ENCODE assay signal across 16 cellular contexts in genomic region chr16:15608398-15609285, GRCh38. TPM values are rescaled to one million over a fixed set of nuclear protein-coding genes. Genes with fewer than 3 reads are reported as not detected.
DNase-seq lines count a peak whose midpoint lies in the region; ATAC-seq and TF ChIP-seq lines count a peak whose summit lies in the region.
"Had no signal": no experiment of that assay in that cellular context is flagged by ENCODE, and none has a peak within 500 bp of the region (broad histone marks: within the 10 kb centered on the region; RNA-seq: fewer than 3 reads in every experiment).

No MANE protein-coding gene starts in this region.

- no peak overlapping the region for H3K4me3 ChIP-seq in AG04450 (ENCODE audit: low read depth, low read length)
- no peak overlapping the region for H3K4me3 ChIP-seq in HCT116 (replicated peaks in 1 of 2; ENCODE audit: low read depth in 1 of 2, low read length in 2 of 2)
- no peak overlapping the region for H3K4me3 ChIP-seq in choroid plexus epithelial cell (ENCODE audit: low read depth, low read length)
- no peak overlapping the region for H3K4me3 ChIP-seq in esophagus squamous epithelium
- H3K4me3 ChIP-seq: GM23248, pancreas had no signal

- WGBS in esophagus squamous epithelium, 2 donors, result 82% methylated on average over 19 of the region's 19 CpGs

- H3K4me1 ChIP-seq in HCT116 (ENCODE audit: control insufficient read depth in 1 of 2, insufficient read depth in 2 of 2, low read length in 2 of 2) (peaks cover 4 to 11% of the 10 kb centered on the region in 2 experiments), esophagus squamous epithelium (peaks cover 0 to 27% (median 4%) of the 10 kb centered on the region in 3 donors)

- peak; percentile 33 for TF ChIP-seq RAD21 in HCT116 (IDR thresholded peaks at IDR 0.05; ENCODE audit: low read depth)

- no peaks in the 10 kb centered on the region for H4K20me1 ChIP-seq in HCT116 (ENCODE audit: insufficient read depth)

- peak; percentile 28 for TF ChIP-seq CTCF in AG04450 (IDR thresholded peaks at IDR 0.05; ENCODE audit: low read depth, low read length)
- no peak for TF ChIP-seq CTCF in HCT116 (IDR thresholded peaks at IDR 0.05 in 2 of 3, conservative IDR thresholded peaks at IDR 0.05 in 1 of 3; ENCODE audit: borderline replicate concordance in 1 of 3, insufficient read depth in 1 of 3, low read depth in 2 of 3, low read length in 2 of 3)
- TF ChIP-seq CTCF in choroid plexus epithelial cell (conservative IDR thresholded peaks at IDR 0.05; ENCODE audit: low read depth, low read length), result peak; percentile 36
- no peak for TF ChIP-seq CTCF in esophagus squamous epithelium (IDR thresholded peaks at IDR 0.05)

- RAD21 ChIA-PET in HCT116 (lab: Charles Lee; ENCODE audit: low non-redundant PET in 1 of 2, low total read pairs in 2 of 2, uncharacterized antibody in 2 of 2, unreplicated experiment in 2 of 2), result no interaction called here

- TF ChIP-seq POLR2A in HCT116 (IDR thresholded peaks at IDR 0.05; ENCODE audit: borderline replicate concordance, extremely low read depth, insufficient read depth, insufficient read length), result no peak
- TF ChIP-seq POLR2A in esophagus squamous epithelium (IDR thresholded peaks at IDR 0.05), result no peak

- POLR2A ChIA-PET in AG04450 (lab: Yijun Ruan, JAX), result no interaction called here
- POLR2A ChIA-PET in HCT116 (lab: Charles Lee), result no interaction called here

- no peak overlapping the region for H3K4me2 ChIP-seq in HCT116 (ENCODE audit: low read length)

- H3K79me2 ChIP-seq in HCT116 (ENCODE audit: insufficient read depth, low read length), result no peaks in the 10 kb centered on the region

- intact Hi-C loops in HCT116 (cut with micrococcal nuclease) (no loop called here), esophagus squamous epithelium (cut with DNase I) (no loop called here)

- DNase-seq in AG04450 (ENCODE audit: low read depth, low spot score), result peak; percentile 18
- no peak for DNase-seq in HCT116 (ENCODE audit: low read depth, low spot score)
- DNase-seq in choroid plexus epithelial cell (ENCODE audit: low read depth), result peak; percentile 92
- peak; percentile 20 for DNase-seq in mesenteric fat pad (ENCODE audit: low spot score)
- DNase-seq in esophagus squamous epithelium (lab: John Stamatoyannopoulos, UW), result no peak
- DNase-seq in SKM-1 (lab: John Stamatoyannopoulos, UW; ENCODE audit: unreplicated experiment), result no peak
- DNase-seq in activated effector memory CD4-positive, alpha-beta T cell treated with Interleukin-2 at 50 U/mL for 16 hours, result no peak
- DNase-seq: activated CD8-positive, alpha-beta T cell treated with anti-CD3 and anti-CD28 coated beads, Interleukin-2, amount 10 ng/mL, durations not matched to agents 7 days and 5 days; amniotic stem cell; naive B cell; NCI-H2029 treated with DMSO at 0.1 percent for 48 hours; NCI-H510A; pancreas; T-helper 1 cell had no signal

- H3K36me3 ChIP-seq in HCT116 (ENCODE audit: control insufficient read depth in 1 of 2, insufficient read depth in 2 of 2, low read length in 2 of 2) (peaks cover 18% of the 10 kb centered on the region in 2 experiments), esophagus squamous epithelium (peaks cover 4 to 100% (median 26%) of the 10 kb centered on the region in 3 donors)

- no peak overlapping the region for H2AFZ ChIP-seq in HCT116 (ENCODE audit: low read depth, low read length, poor library complexity, severe bottlenecking)
- H2AFZ ChIP-seq: GM23248 had no signal

- H3K27ac ChIP-seq in AG04450 (ENCODE audit: low read depth, low read length) (peak overlapping the region; percentile 21), HCT116 (ENCODE audit: low read depth, low read length) (no peak overlapping the region), esophagus squamous epithelium (no peak overlapping the region)
- H3K27ac ChIP-seq: GM23248, pancreas had no signal

- H3K9me3 ChIP-seq in AG04450 (ENCODE audit: control insufficient read depth, insufficient read depth, low read length) (peaks cover 3% of the 10 kb centered on the region; the same call in 1 of the 2 replicates), HCT116 (ENCODE audit: control insufficient read depth in 1 of 2, insufficient read depth in 1 of 2, low read depth in 1 of 2, low read length in 2 of 2) (no peaks in the 10 kb centered on the region), esophagus squamous epithelium (no peaks in the 10 kb centered on the region)
- H3K9me3 ChIP-seq: pancreas had no signal

- H3K9ac ChIP-seq in HCT116 (ENCODE audit: low read length), result no peak overlapping the region
- H3K9ac ChIP-seq: GM23248 had no signal

- CTCF ChIA-PET in AG04450 (lab: Charles Lee), result interaction anchor here (0.8 to 1.3 kb wide), 3 partner anchors 33 to 181 kb away, joined by 3 to 4 read pairs (median 3); no protein-coding TSS in a partner anchor
- CTCF ChIA-PET in HCT116 (lab: Charles Lee), result no interaction called here

- BruUV-seq in HCT116 (replicated peaks; lab: Mats Ljungman, UMichigan), result no TSS peak

- ATAC-seq in HCT116 (no peak), HG02885 (IDR thresholded peaks at IDR 0.05; ENCODE audit: poor library complexity, unreplicated experiment) (no peak)
- ATAC-seq: activated CD8-positive, alpha-beta T cell treated with anti-CD3 and anti-CD28 coated beads, Interleukin-2, amount 10 ng/mL, durations not matched to agents 7 days and 5 days had no signal

- H3K27me3 ChIP-seq in AG04450 (ENCODE audit: control insufficient read depth, insufficient read depth, low read length) (no peaks in the 10 kb centered on the region), HCT116 (ENCODE audit: insufficient read depth, low read length) (no peaks in the 10 kb centered on the region), esophagus squamous epithelium (no peaks in the 10 kb centered on the region)
- H3K27me3 ChIP-seq: pancreas had no signal

- H3K9me2 ChIP-seq in HCT116 (ENCODE audit: insufficient read depth), result no peaks in the 10 kb centered on the region

TF ChIP-seq in HCT116, 20 proteins besides CTCF, POLR2A, EP300 and RAD21:
- TF ChIP-seq EZH2phosphoT487 (IDR thresholded peaks at IDR 0.05; ENCODE audit: borderline replicate concordance), result no peak
- TF ChIP-seq SRF (IDR thresholded peaks at IDR 0.05; ENCODE audit: low read depth), result no peak
- TF ChIP-seq EZH2 (IDR thresholded peaks at IDR 0.05), result no peak
- no peak for TF ChIP-seq JUND (IDR thresholded peaks at IDR 0.05)
- no peak for TF ChIP-seq ATF3 (IDR thresholded peaks at IDR 0.05)
- TF ChIP-seq SIN3A (IDR thresholded peaks at IDR 0.05; ENCODE audit: low read depth), result no peak
- no peak for TF ChIP-seq MAX (IDR thresholded peaks at IDR 0.05)
- TF ChIP-seq ELF1 (IDR thresholded peaks at IDR 0.05; ENCODE audit: borderline replicate concordance, low read depth), result no peak
- no peak for TF ChIP-seq POLR2AphosphoS5 (IDR thresholded peaks at IDR 0.05; ENCODE audit: low read depth, low read length)
- TF ChIP-seq CEBPB (IDR thresholded peaks at IDR 0.05; ENCODE audit: low read depth), result no peak
- TF ChIP-seq ZFX (IDR thresholded peaks at IDR 0.05), result no peak
- TF ChIP-seq TCF7L2 (IDR thresholded peaks at IDR 0.05; ENCODE audit: borderline replicate concordance, extremely low read depth, insufficient read depth, insufficient read length), result no peak
- no peak for TF ChIP-seq CBX3 (IDR thresholded peaks at IDR 0.05; ENCODE audit: low read depth)
- no peak for TF ChIP-seq ZNF274 (IDR thresholded peaks at IDR 0.05; ENCODE audit: low read depth, low read length)

RNA-seq across cellular contexts. Expression of gene MARF1, which starts 34.3 kb away (rescaled TPM):
- 31.6 and 37.4 TPM in 2 replicates for polyA plus RNA-seq in AG04450 (2011; rRNA removed)
- polyA minus RNA-seq in AG04450 (2011; rRNA and poly(A)+ RNA removed), result 33.0 and 34.3 TPM in 2 replicates
- total RNA-seq in HCT116 (2021; ENCODE audit: unreplicated experiment) (59.4 TPM), mesenteric fat pad (51.4 TPM), esophagus squamous epithelium (10 to 100 TPM; 16.8 to 33.8 (median 19.2) TPM)
- polyA plus RNA-seq in HCT116 (2012), result 22.0 and 22.9 TPM in 2 replicates

RNA-seq across cellular contexts. Expression of gene NDE1, which starts 41.4 kb away (rescaled TPM):
- 28.1 and 29.9 TPM in 2 replicates for polyA plus RNA-seq in AG04450 (2011; rRNA removed)
- 24.2 and 26.1 TPM in 2 replicates for polyA minus RNA-seq in AG04450 (2011; rRNA and poly(A)+ RNA removed)
- total RNA-seq in HCT116 (2021; ENCODE audit: unreplicated experiment) (103 TPM), mesenteric fat pad (26.8 TPM), esophagus squamous epithelium (10 to 100 TPM; 22.4 to 40.6 (median 31.4) TPM)
- 70.0 and 86.2 TPM in 2 replicates for polyA plus RNA-seq in HCT116 (2012)

Comparison
In these comparisons a context has a peak if more than half of its experiments do, and no peak if none do; other contexts are left out.
1. DNase-seq: peak in AG04450 (single experiment), choroid plexus epithelial cell (single experiment) and mesenteric fat pad (single experiment); none in HCT116 (single experiment), esophagus squamous epithelium (single experiment), SKM-1 (single experiment) and activated effector memory CD4-positive, alpha-beta T cell treated with Interleukin-2 at 50 U/mL for 16 hours (single experiment).
2. CTCF ChIP-seq: peak in AG04450 (single experiment) and choroid plexus epithelial cell (single experiment); none in HCT116 (0 of 3) and esophagus squamous epithelium (0 of 6).